1 cellular context compared by ENCODE assay signal in genomic region chr1:32362474-32363313, GRCh38.
TF ChIP-seq lines count a peak whose summit lies in the region.

Gene FAM229A (minus strand): TSS chr1:32362485. CDS start chr1:32362091, 394 bp downstream.
Gene TSSK3 (plus strand): TSS chr1:32362539. CDS start chr1:32362702, 163 bp downstream.

TF ChIP-seq in IMR-90, 13 proteins besides CTCF, POLR2A, EP300 and RAD21:
- TF ChIP-seq RCOR1 (IDR thresholded peaks at IDR 0.05; ENCODE audit: insufficient replicate concordance, low read length) (no peak), CEBPB (IDR thresholded peaks at IDR 0.05; ENCODE audit: low read depth, low read length) (no peak), RFX5 (IDR thresholded peaks at IDR 0.05; ENCODE audit: low read depth, low read length) (no peak), USF2 (IDR thresholded peaks at IDR 0.05; ENCODE audit: low read depth, low read length) (no peak), FOS (IDR thresholded peaks at IDR 0.05; ENCODE audit: low read depth, low read length) (no peak), CHD1 (IDR thresholded peaks at IDR 0.05; ENCODE audit: low read depth, low read length) (no peak), ELK1 (IDR thresholded peaks at IDR 0.05; ENCODE audit: borderline replicate concordance, low read depth, low read length) (no peak), BHLHE40 (IDR thresholded peaks at IDR 0.05; ENCODE audit: low read depth, low read length) (no peak), MXI1 (IDR thresholded peaks at IDR 0.05; ENCODE audit: borderline replicate concordance, low read depth, low read length) (no peak), MAFK (IDR thresholded peaks at IDR 0.05; ENCODE audit: low read depth, low read length) (no peak), NFE2L2 (IDR thresholded peaks at IDR 0.05; ENCODE audit: low read depth, low read length) (no peak), SMC3 (IDR thresholded peaks at IDR 0.05; ENCODE audit: low read depth, low read length) (no peak), MAZ (IDR thresholded peaks at IDR 0.05; ENCODE audit: borderline replicate concordance, low read depth, low read length) (no peak)
